ENCODE assay signal across 8 cellular contexts in the genomic region with DNA sequence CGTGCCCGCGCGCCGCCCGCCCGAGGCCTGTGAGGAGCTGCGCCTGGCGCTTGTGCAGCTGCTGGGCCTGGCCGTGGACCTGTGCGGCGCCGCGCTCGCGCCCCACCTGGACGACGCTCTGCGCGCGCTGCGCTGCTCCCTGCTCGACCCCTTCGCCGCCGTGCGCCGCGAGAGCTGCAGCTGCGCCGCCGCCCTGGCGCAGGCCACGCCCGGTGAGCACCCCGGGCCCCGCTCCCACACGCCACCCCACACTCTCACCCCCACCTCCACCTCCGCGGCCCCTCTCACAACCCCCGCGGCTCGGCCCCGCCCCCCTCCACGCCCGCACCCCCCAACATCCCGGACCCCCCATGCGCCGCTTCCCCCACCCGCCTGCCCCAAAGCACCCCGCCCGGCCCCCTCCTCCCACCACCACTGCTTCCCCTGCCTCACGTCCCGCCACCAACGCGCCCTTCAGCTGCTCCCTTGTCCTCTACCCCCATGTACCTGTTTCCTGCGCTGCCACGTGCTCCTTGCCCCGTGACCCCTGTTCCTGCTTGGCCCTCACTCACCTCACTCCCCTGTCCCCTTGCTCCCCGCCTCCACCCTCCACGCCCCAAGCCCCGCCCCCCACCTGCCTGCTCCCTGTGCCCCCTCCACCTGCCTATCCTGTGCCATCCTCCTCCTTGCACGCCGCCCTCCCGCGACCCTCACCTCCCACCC. TPM values are rescaled to one million over a fixed set of nuclear protein-coding genes. Genes with fewer than 3 reads are reported as not detected.
DNase-seq lines count a peak whose midpoint lies in the region; ATAC-seq and TF ChIP-seq lines count a peak whose summit lies in the region.

TSS of gene PRKAR1B (minus strand) at position 178 of the 702 bp plus-strand sequence. CDS start 15,776 bp downstream, outside the sequence.

- H3K9me3 ChIP-seq in DOHH2 (ENCODE audit: control insufficient read depth, insufficient read depth, low read length), result peaks cover 27% of the 10 kb centered on the region; the same call in 1 of the 2 replicates
- peaks cover 22% of the 10 kb centered on the region for H3K9me3 ChIP-seq in mesodermal cell (ENCODE audit: control insufficient read depth, low read length)

- H3F3A ChIP-seq in DOHH2 (ENCODE audit: control insufficient read depth, insufficient read depth), result no peaks in the 10 kb centered on the region

- no peaks in the 10 kb centered on the region for H3K9me2 ChIP-seq in DOHH2 (replicated peaks; ENCODE audit: control insufficient read depth, low read length)

- H3K36me3 ChIP-seq in DOHH2 (ENCODE audit: control insufficient read depth, low read length) (peaks cover 84% of the 10 kb centered on the region), mesodermal cell (ENCODE audit: control insufficient read depth, insufficient read depth, low read length) (peaks cover 46% of the 10 kb centered on the region)

- no peaks in the 10 kb centered on the region for H3K27me3 ChIP-seq in DOHH2 (ENCODE audit: control insufficient read depth, low read length)

- H3K27ac ChIP-seq in DOHH2 (ENCODE audit: low read depth, low read length) (peak within 1 kb of the TSS; percentile 38), mesodermal cell (ENCODE audit: low read depth, low read length, severe bottlenecking) (no peak within 1 kb of the TSS)

- peak within 1 kb of the TSS; percentile 73 for H3K4me2 ChIP-seq in DOHH2 (ENCODE audit: low read length)

- H3K79me2 ChIP-seq in DOHH2 (ENCODE audit: control insufficient read depth, low read length), result peaks cover 98% of the 10 kb centered on the region

- WGBS in mesodermal cell (ENCODE audit: insufficient coverage in 2 of 2), 2 experiments, result 0% methylated on average over 13 to 38 of the region's 66 CpGs

- H3K4me1 ChIP-seq in DOHH2 (ENCODE audit: control insufficient read depth, low read length) (peaks cover 24% of the 10 kb centered on the region), mesodermal cell (ENCODE audit: control insufficient read depth, insufficient read depth, low read length, poor library complexity, severe bottlenecking) (peaks cover 18% of the 10 kb centered on the region)

- ATAC-seq in GM21390 (IDR thresholded peaks at IDR 0.05; ENCODE audit: unreplicated experiment), result peak; percentile 41

- H4K20me1 ChIP-seq in DOHH2 (ENCODE audit: control insufficient read depth, insufficient read depth, low read depth, low read length), result no peaks in the 10 kb centered on the region

- H3K4me3 ChIP-seq in DOHH2 (ENCODE audit: low read length) (peak within 1 kb of the TSS; percentile 75), WI38 (ENCODE audit: low read depth, low read length) (peak within 1 kb of the TSS; percentile 57), mesodermal cell (ENCODE audit: extremely low read depth, insufficient read depth, low read length, poor library complexity, severe bottlenecking) (peak within 1 kb of the TSS; percentile 52)

- TF ChIP-seq CTCF in DOHH2 (IDR thresholded peaks at IDR 0.05; ENCODE audit: low read depth, low read length, poor library complexity, severe bottlenecking), result no peak
- no peak for TF ChIP-seq CTCF in WI38 (IDR thresholded peaks at IDR 0.05; ENCODE audit: low read depth, low read length)

- DNase-seq in HT-29 (ENCODE audit: low spot score), result peak; percentile 57
- DNase-seq in effector CD8-positive, alpha-beta T cell (lab: John Stamatoyannopoulos, UW), result peak; percentile 5
- peak; percentile 59 for DNase-seq in stimulated activated naive CD4-positive, alpha-beta T cell treated with Interleukin-2 at 50 U/mL for 16 hours (lab: John Stamatoyannopoulos, UW)
- DNase-seq in SW 1271 (lab: John Stamatoyannopoulos, UW), result no peak

RNA-seq across cellular contexts. Expression of gene PRKAR1B, which starts in this region (rescaled TPM):
- total RNA-seq in HT-29 (2014; rRNA removed; shearing (Covaris generic)), result 70.8 and 78.0 TPM in 2 replicates
- polyA plus RNA-seq in mesodermal cell (2013, experiment 1 of 2), result 10.0 TPM
- polyA plus RNA-seq in mesodermal cell (2013, experiment 2 of 2), result 10.9 TPM

Comparison
In these comparisons a context has a peak if more than half of its experiments do, and no peak if none do; other contexts are left out.
1. DNase-seq: peak in HT-29 (single experiment), effector CD8-positive, alpha-beta T cell (single experiment) and stimulated activated naive CD4-positive, alpha-beta T cell treated with Interleukin-2 at 50 U/mL for 16 hours (single experiment); none in SW 1271 (0 of 2).
2. Peak in every context shown above with its lines, with median percentiles within 50 percentile points of each other: H3K4me3 ChIP-seq.